ENCODE assay signal across 30 cellular contexts in the genomic region with DNA sequence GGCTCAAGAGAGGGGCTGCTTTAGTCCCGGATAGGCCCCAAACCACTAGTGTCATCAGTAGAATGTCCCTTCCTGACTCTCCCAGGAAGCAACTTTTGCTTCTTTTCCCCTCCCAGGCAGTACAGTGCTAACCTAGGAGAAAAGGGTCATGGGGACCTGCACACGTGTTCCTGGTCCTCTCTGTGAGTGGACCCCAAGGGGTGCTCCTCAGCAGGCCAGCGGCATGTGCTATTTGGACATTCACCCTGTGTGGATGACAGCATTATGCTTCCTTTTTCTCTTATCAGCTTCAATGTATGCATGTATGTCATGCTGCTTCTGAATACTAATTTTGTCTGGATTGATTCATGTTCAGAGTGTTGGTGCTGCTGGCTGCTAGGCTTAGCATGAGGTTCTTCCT. TPM values are rescaled to one million over a fixed set of nuclear protein-coding genes. Genes with fewer than 3 reads are reported as not detected.
"Had no signal": no experiment of that assay in that cellular context is flagged by ENCODE, and none has a peak within 500 bp of the region (broad histone marks: within the 10 kb centered on the region; RNA-seq: fewer than 3 reads in every experiment).

No MANE protein-coding gene starts in this region.

- H3K9me3 ChIP-seq: heart left ventricle, prostate gland, right lobe of liver, testis, tibial nerve had no signal

- H3K27me3 ChIP-seq: dorsolateral prefrontal cortex, heart left ventricle, right lobe of liver, testis, tibial nerve had no signal

- H3K79me2 ChIP-seq: parathyroid adenoma had no signal

- FAIRE-seq: endometrium, frontal cortex, islet of Langerhans had no signal

- H3K4me3 ChIP-seq: dorsolateral prefrontal cortex, heart left ventricle, prostate gland, right lobe of liver, testis, tibial nerve had no signal

- ATAC-seq: esophagus mucosa; heart left ventricle; left lobe of liver; natural killer cell; right lobe of liver; stimulated activated memory B cell treated with anti-CD40 and anti-IgM and Interleukin-4, amounts not matched to agents 10 μg/mL and 1 μg/mL and 100 μg/mL, for 72 hours; stimulated activated naive CD8-positive, alpha-beta T cell treated with anti-CD3 and anti-CD28 coated beads, Interleukin-15, amount 100 ng/mL, for 72 hours had no signal

- H3K27ac ChIP-seq: heart left ventricle, parathyroid adenoma, prostate gland, right lobe of liver, testis, tibial nerve had no signal

- H2AFZ ChIP-seq: parathyroid adenoma had no signal

- H3K4me1 ChIP-seq: parathyroid adenoma, prostate gland had no signal

- DNase-seq: cortex of kidney; dorsolateral prefrontal cortex; effector memory CD4-positive, alpha-beta T cell; heart left ventricle; hippocampal formation; mammary epithelial cell; natural killer cell; occipital lobe; right lobe of liver; stimulated activated CD4-positive, alpha-beta T cell treated with anti-CD3 and anti-CD28 coated beads, Interleukin-4, amount 100 ng/mL, for 24 hours; stimulated activated naive CD8-positive, alpha-beta T cell treated with anti-CD3 and anti-CD28 coated beads, Interleukin-15, amount 100 ng/mL, for 72 hours; testis had no signal

- H3K36me3 ChIP-seq: heart left ventricle, prostate gland, right lobe of liver had no signal

- H3K9ac ChIP-seq: parathyroid adenoma had no signal

RNA-seq across cellular contexts. Expression of a gene that starts 18.1 kb away (rescaled TPM):
- total RNA-seq: dorsolateral prefrontal cortex, esophagus mucosa, fibroblast of lung, frontal cortex, glomerular endothelial cell, heart left ventricle, left lobe of liver, lower leg skin, mammary epithelial cell, mucosa of gallbladder, myocyte, natural killer cell, neural crest cell, occipital lobe, prostate gland, renal cortical epithelial cell, right lobe of liver, subcutaneous adipose tissue, testis, tibial nerve, ureter had no signal
- polyA plus RNA-seq: fibroblast of lung, heart left ventricle, mammary epithelial cell had no signal
